26 cellular contexts compared by ENCODE assay signal in genomic region chr17:73942668-73943415, GRCh38.
"Had no signal": no experiment of that assay in that cellular context is flagged by ENCODE, and none has a peak within 500 bp of the region (broad histone marks: within the 10 kb centered on the region; RNA-seq: fewer than 3 reads in every experiment).

No MANE protein-coding gene starts in this region.

- H3K27ac ChIP-seq: heart right ventricle, hepatocyte, lower lobe of right lung, neutrophil, ovary, sigmoid colon, spleen, suprapubic skin, thoracic aorta, tibial artery had no signal

- H3K4me3 ChIP-seq: heart right ventricle, hepatocyte, lower lobe of right lung, ovary, sigmoid colon, spleen, suprapubic skin, thoracic aorta, tibial artery had no signal

- H3K36me3 Mint-ChIP-seq: naive thymus-derived CD8-positive, alpha-beta T cell; stimulated activated effector memory CD8-positive, alpha-beta T cell treated with anti-CD3 and anti-CD28 coated beads, Interleukin-12 subunit alpha, Interleukin-12 subunit beta, amount 100 ng/mL, for 72 hours had no signal

- H3K9me3 Mint-ChIP-seq: nephron; neural crest cell; stimulated activated effector memory CD8-positive, alpha-beta T cell treated with anti-CD3 and anti-CD28 coated beads, Interleukin-12 subunit alpha, Interleukin-12 subunit beta, amount 100 ng/mL, for 72 hours; stimulated activated naive CD8-positive, alpha-beta T cell treated with anti-CD3 and anti-CD28 coated beads, Interleukin-15, Interleukin-2, amounts not matched to agents 100 ng/mL and 50 ng/mL, for 24 hours had no signal

- H3K27ac Mint-ChIP-seq: nephron; progenitor cell of endocrine pancreas; stimulated activated effector memory CD8-positive, alpha-beta T cell treated with anti-CD3 and anti-CD28 coated beads, Interleukin-12 subunit alpha, Interleukin-12 subunit beta, amount 100 ng/mL, for 72 hours; stimulated activated naive CD8-positive, alpha-beta T cell treated with anti-CD3 and anti-CD28 coated beads, Interleukin-15, Interleukin-2, amounts not matched to agents 100 ng/mL and 50 ng/mL, for 24 hours had no signal

- H3K4me1 ChIP-seq: heart right ventricle, lower lobe of right lung, sigmoid colon, spleen, suprapubic skin, tibial artery had no signal

- H3K4me3 Mint-ChIP-seq: naive thymus-derived CD8-positive, alpha-beta T cell; nephron; neural crest cell; stimulated activated effector memory CD8-positive, alpha-beta T cell treated with anti-CD3 and anti-CD28 coated beads, Interleukin-12 subunit alpha, Interleukin-12 subunit beta, amount 100 ng/mL, for 72 hours; stimulated activated naive CD8-positive, alpha-beta T cell treated with anti-CD3 and anti-CD28 coated beads, Interleukin-15, Interleukin-2, amounts not matched to agents 100 ng/mL and 50 ng/mL, for 24 hours had no signal

- ATAC-seq: heart right ventricle; left lobe of liver; lower lobe of right lung; naive thymus-derived CD8-positive, alpha-beta T cell; stimulated activated effector memory CD8-positive, alpha-beta T cell treated with anti-CD3 and anti-CD28 coated beads, Interleukin-12 subunit alpha, Interleukin-12 subunit beta, amount 100 ng/mL, for 72 hours had no signal

- DNase-seq: heart right ventricle; islet precursor cell; lower lobe of right lung; mammary epithelial cell; mesenchymal stem cell; naive thymus-derived CD8-positive, alpha-beta T cell; occipital lobe; ovary; right cardiac atrium; sigmoid colon; small intestine; spleen; stimulated activated CD4-positive, alpha-beta T cell treated with anti-CD3 and anti-CD28 coated beads, Interleukin-4, amount 100 ng/mL, for 24 hours; stimulated activated naive CD4-positive, alpha-beta T cell; tibial artery; trophoblast cell had no signal

- H3K4me1 Mint-ChIP-seq: naive thymus-derived CD8-positive, alpha-beta T cell; neural crest cell; stimulated activated effector memory CD8-positive, alpha-beta T cell treated with anti-CD3 and anti-CD28 coated beads, Interleukin-12 subunit alpha, Interleukin-12 subunit beta, amount 100 ng/mL, for 72 hours had no signal

- H3K36me3 ChIP-seq: heart right ventricle, lower lobe of right lung, neutrophil, ovary, sigmoid colon, spleen, suprapubic skin, thoracic aorta, tibial artery had no signal

- H3K9me3 ChIP-seq: heart right ventricle, lower lobe of right lung, neutrophil, ovary, sigmoid colon, spleen, suprapubic skin, thoracic aorta, tibial artery had no signal

- H3K27me3 ChIP-seq: ovary had no signal
